In the genomic region with DNA sequence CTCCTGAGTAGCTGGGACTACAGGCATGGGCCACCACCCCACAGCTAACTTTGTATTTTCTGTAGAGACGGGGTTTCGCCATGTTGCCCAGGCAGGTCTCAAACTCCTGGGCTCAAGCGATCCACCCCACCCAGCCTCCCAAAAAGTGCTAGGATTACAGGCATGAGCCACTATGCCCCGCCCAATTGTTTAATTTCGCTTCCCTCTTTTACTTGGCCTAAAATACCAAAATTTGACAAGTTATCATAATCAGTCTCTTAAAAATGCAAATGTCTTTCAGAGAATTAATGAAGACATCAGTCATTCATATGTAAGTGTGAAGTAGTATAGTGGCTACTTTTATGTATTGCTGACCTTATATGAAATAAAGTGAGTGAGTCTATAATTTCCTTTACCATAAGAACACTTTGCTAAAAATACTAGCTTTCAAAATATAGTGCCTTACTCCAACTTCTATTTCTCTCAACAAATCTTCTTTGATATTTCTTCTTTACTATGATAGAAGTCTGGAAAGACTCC, we compare ENCODE assay signal across 1 cellular context.
TF ChIP-seq lines count a peak whose summit lies in the region.

No MANE protein-coding gene starts in this region.

TF ChIP-seq in WTC11, 78 proteins besides CTCF, POLR2A, EP300 and RAD21 (continued from another document):
- TF ChIP-seq MLX (CRISPR knock-in tag; IDR thresholded peaks at IDR 0.05) (no peak), ZNF396 (CRISPR knock-in tag; IDR thresholded peaks at IDR 0.05; ENCODE audit: borderline replicate concordance) (no peak), KAT7 (CRISPR knock-in tag; IDR thresholded peaks at IDR 0.05; ENCODE audit: borderline replicate concordance) (no peak), MXD4 (CRISPR knock-in tag; IDR thresholded peaks at IDR 0.05; ENCODE audit: borderline replicate concordance) (no peak), ZBTB21 (CRISPR knock-in tag; IDR thresholded peaks at IDR 0.05; ENCODE audit: borderline replicate concordance) (no peak), USF1 (CRISPR knock-in tag; IDR thresholded peaks at IDR 0.05) (no peak)
TF ChIP-seq in WTC11: peak in this region for 0.
